Comparison of ENCODE assay signal across 19 cellular contexts in the genomic region with DNA sequence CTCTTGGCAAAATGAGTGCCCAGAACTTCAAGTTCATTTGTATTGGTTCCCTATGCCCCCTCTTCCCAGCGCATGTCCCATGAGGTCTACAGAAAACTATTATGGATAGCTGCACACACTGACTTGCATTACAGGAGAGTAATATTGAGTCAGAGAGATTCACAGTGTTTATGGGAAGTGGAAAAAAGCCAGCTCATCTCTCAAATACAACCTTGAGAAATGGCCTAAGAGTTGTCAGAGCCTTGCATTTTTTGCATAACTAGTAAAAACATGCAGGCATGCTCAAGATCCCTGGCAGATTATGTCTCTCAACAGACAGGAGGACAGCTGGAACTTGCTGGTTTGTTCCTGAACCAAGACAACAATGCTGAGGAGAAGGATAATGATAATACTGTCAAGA.
DNase-seq lines count a peak whose midpoint lies in the region; ATAC-seq lines count a peak whose summit lies in the region.
"Had no signal": no experiment of that assay in that cellular context is flagged by ENCODE, and none has a peak within 500 bp of the region (broad histone marks: within the 10 kb centered on the region; RNA-seq: fewer than 3 reads in every experiment).

No MANE protein-coding gene starts in this region.

- DNase-seq in HCEC 1CT: peak; percentile 51
- DNase-seq in amniotic epithelial cell (ENCODE audit: low read depth): peak; percentile 88
- DNase-seq in glomerular visceral epithelial cell (ENCODE audit: extremely low spot score): peak; percentile 1
- DNase-seq in ecto neural progenitor cell (ENCODE audit: low spot score): no peak
- DNase-seq: activated B cell treated with CpG ODN at 0.5 μM for 24 hours; activated CD8-positive, alpha-beta T cell treated with anti-CD3 and anti-CD28 coated beads for 36 hours; activated gamma-delta T cell treated with Interleukin-2 at 50 U/mL for 16 hours; adrenal gland; central memory CD4-positive, alpha-beta T cell; effector CD4-positive, alpha-beta T cell; KG1; left ventricle myocardium inferior; NCI-H1930; stimulated activated naive CD4-positive, alpha-beta T cell treated with Interleukin-2 at 50 U/mL for 16 hours; T-helper 9 cell; tibial artery had no signal

- ATAC-seq in GM19455 (IDR thresholded peaks at IDR 0.05; ENCODE audit: unreplicated experiment) (no peak), GM21528 (IDR thresholded peaks at IDR 0.05; ENCODE audit: low FRiP score, unreplicated experiment) (no peak), GM19463 (IDR thresholded peaks at IDR 0.05; ENCODE audit: unreplicated experiment) (no peak)
- ATAC-seq: activated CD8-positive, alpha-beta T cell treated with anti-CD3 and anti-CD28 coated beads for 36 hours had no signal
